1 cellular context compared by ENCODE assay signal in the genomic region with DNA sequence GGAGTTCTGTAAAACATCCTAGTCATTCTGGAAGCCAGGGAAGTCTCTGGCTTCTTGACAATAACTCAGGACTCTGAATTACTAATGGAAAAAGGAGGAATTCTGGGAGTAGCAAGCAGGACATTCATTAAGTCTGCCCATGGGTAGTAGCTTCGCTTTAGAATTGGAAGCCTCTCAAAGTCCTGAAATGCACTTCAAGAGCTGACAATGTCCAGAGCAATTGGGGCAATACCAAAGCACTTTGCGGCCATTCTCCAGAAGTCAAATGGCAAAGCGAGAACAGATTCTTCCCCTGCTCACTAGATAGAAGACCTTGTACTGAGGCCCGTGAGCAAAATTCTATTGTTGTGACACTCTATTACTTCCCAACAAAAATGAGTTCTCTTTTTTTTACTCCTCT.
TF ChIP-seq lines count a peak whose summit lies in the region.

No MANE protein-coding gene starts in this region.

TF ChIP-seq in IMR-90, 13 proteins besides CTCF, POLR2A, EP300 and RAD21:
- TF ChIP-seq MAFK (IDR thresholded peaks at IDR 0.05; ENCODE audit: low read depth, low read length) (no peak), MXI1 (IDR thresholded peaks at IDR 0.05; ENCODE audit: borderline replicate concordance, low read depth, low read length) (no peak), BHLHE40 (IDR thresholded peaks at IDR 0.05; ENCODE audit: low read depth, low read length) (no peak), CHD1 (IDR thresholded peaks at IDR 0.05; ENCODE audit: low read depth, low read length) (no peak), SMC3 (IDR thresholded peaks at IDR 0.05; ENCODE audit: low read depth, low read length) (no peak), NFE2L2 (IDR thresholded peaks at IDR 0.05; ENCODE audit: low read depth, low read length) (no peak), RCOR1 (IDR thresholded peaks at IDR 0.05; ENCODE audit: insufficient replicate concordance, low read length) (no peak), RFX5 (IDR thresholded peaks at IDR 0.05; ENCODE audit: low read depth, low read length) (no peak)
- TF ChIP-seq, protein P1, sequence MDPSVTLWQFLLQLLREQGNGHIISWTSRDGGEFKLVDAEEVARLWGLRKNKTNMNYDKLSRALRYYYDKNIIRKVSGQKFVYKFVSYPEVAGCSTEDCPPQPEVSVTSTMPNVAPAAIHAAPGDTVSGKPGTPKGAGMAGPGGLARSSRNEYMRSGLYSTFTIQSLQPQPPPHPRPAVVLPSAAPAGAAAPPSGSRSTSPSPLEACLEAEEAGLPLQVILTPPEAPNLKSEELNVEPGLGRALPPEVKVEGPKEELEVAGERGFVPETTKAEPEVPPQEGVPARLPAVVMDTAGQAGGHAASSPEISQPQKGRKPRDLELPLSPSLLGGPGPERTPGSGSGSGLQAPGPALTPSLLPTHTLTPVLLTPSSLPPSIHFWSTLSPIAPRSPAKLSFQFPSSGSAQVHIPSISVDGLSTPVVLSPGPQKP (IDR thresholded peaks at IDR 0.05; ENCODE audit: borderline replicate concordance, low read depth, low read length) = no peak
